ENCODE assay signal across 9 cellular contexts in genomic region chr1:201501812-201502510, GRCh38. TPM values are rescaled to one million over a fixed set of nuclear protein-coding genes. Genes with fewer than 3 reads are reported as not detected.
A peak's percentile ranks its signal among the peaks of the same experiment; 100 is the strongest.
DNase-seq lines count a peak whose midpoint lies in the region; ATAC-seq and TF ChIP-seq lines count a peak whose summit lies in the region.
"Had no signal": no experiment of that assay in that cellular context is flagged by ENCODE, and none has a peak within 500 bp of the region (broad histone marks: within the 10 kb centered on the region; RNA-seq: fewer than 3 reads in every experiment).

No MANE protein-coding gene starts in this region.

- TF ChIP-seq CTCF in ascending aorta (IDR thresholded peaks at IDR 0.05) (no peak), upper lobe of left lung (IDR thresholded peaks at IDR 0.05) (no peak)

- H3K27ac Mint-ChIP-seq in activated T-helper 1 cell treated with anti-CD3 and anti-CD28 coated beads, Interleukin-12 subunit alpha, Interleukin-12 subunit beta, Interleukin-2, Interleukin-4 antibody, amounts not matched to agents 30 ng/mL and 10 ng/mL and 1 ng/mL, durations not matched to agents 14 hours and 24 hours and 36 hours = no peak overlapping the region

- no peaks in the 10 kb centered on the region for H3K27me3 ChIP-seq in ascending aorta
- no peaks in the 10 kb centered on the region for H3K27me3 ChIP-seq in upper lobe of left lung

- H3K4me1 ChIP-seq in ascending aorta (peaks cover 39 to 64% of the 10 kb centered on the region in 2 donors), upper lobe of left lung (peaks cover 62 to 88% (median 72%) of the 10 kb centered on the region in 4 donors)

- DNase-seq in NCI-H345 (lab: John Stamatoyannopoulos, UW) (peak; percentile 41), NCI-H345 treated with DMSO at 0.1 percent for 48 hours (lab: John Stamatoyannopoulos, UW; ENCODE audit: unreplicated experiment) (no peak), ascending aorta (ENCODE audit: low spot score in 2 of 2) (no peak), mucosa of gallbladder (ENCODE audit: low spot score) (peak; percentile 65), upper lobe of left lung (peak in 1 of 2 donors; percentile 60), A172 (ENCODE audit: low spot score) (no peak)
- no peak for DNase-seq in activated effector memory CD4-positive, alpha-beta T cell treated with anti-CD3 and anti-CD28 coated beads, Interleukin-2, amount 50 U/mL, for 16 hours
- DNase-seq in activated T-helper 1 cell treated with anti-CD3 and anti-CD28 coated beads, Interleukin-12 subunit alpha, Interleukin-12 subunit beta, Interleukin-2, Interleukin-4 antibody, amounts not matched to agents 30 ng/mL and 10 ng/mL and 1 ng/mL, durations not matched to agents 14 hours and 24 hours and 36 hours (ENCODE audit: low spot score) = no peak

- H3K4me3 ChIP-seq in ascending aorta (peak overlapping the region; percentile 17 to 71), upper lobe of left lung (no peak overlapping the region)

- peaks cover 6% of the 10 kb centered on the region for H3K36me3 Mint-ChIP-seq in activated T-helper 1 cell treated with anti-CD3 and anti-CD28 coated beads, Interleukin-12 subunit alpha, Interleukin-12 subunit beta, Interleukin-2, Interleukin-4 antibody, amounts not matched to agents 30 ng/mL and 10 ng/mL and 1 ng/mL, durations not matched to agents 14 hours and 24 hours and 36 hours (ENCODE audit: low read depth)

- no peaks in the 10 kb centered on the region for H3K9me3 ChIP-seq in ascending aorta
- H3K9me3 ChIP-seq in upper lobe of left lung = no peaks in the 10 kb centered on the region

- H3K36me3 ChIP-seq in ascending aorta = peaks cover 7 to 30% of the 10 kb centered on the region in 2 donors
- H3K36me3 ChIP-seq in upper lobe of left lung = peaks cover 0 to 7% (median 3%) of the 10 kb centered on the region in 4 donors

- peak overlapping the region; percentile 93 to 99 for H3K27ac ChIP-seq in ascending aorta
- peak overlapping the region; percentile 88 to 94 (median 92) for H3K27ac ChIP-seq in upper lobe of left lung

- no peaks in the 10 kb centered on the region for H3K9me3 Mint-ChIP-seq in activated T-helper 1 cell treated with anti-CD3 and anti-CD28 coated beads, Interleukin-12 subunit alpha, Interleukin-12 subunit beta, Interleukin-2, Interleukin-4 antibody, amounts not matched to agents 30 ng/mL and 10 ng/mL and 1 ng/mL, durations not matched to agents 14 hours and 24 hours and 36 hours

- no peak for TF ChIP-seq EP300 in upper lobe of left lung (IDR thresholded peaks at IDR 0.05)

- H3K4me3 Mint-ChIP-seq in activated T-helper 1 cell treated with anti-CD3 and anti-CD28 coated beads, Interleukin-12 subunit alpha, Interleukin-12 subunit beta, Interleukin-2, Interleukin-4 antibody, amounts not matched to agents 30 ng/mL and 10 ng/mL and 1 ng/mL, durations not matched to agents 14 hours and 24 hours and 36 hours = no peak overlapping the region

- peaks cover 28% of the 10 kb centered on the region for H3K4me1 Mint-ChIP-seq in activated T-helper 1 cell treated with anti-CD3 and anti-CD28 coated beads, Interleukin-12 subunit alpha, Interleukin-12 subunit beta, Interleukin-2, Interleukin-4 antibody, amounts not matched to agents 30 ng/mL and 10 ng/mL and 1 ng/mL, durations not matched to agents 14 hours and 24 hours and 36 hours (ENCODE audit: low read depth)

- intact Hi-C loops in ascending aorta (cut with DNase I) = no loop called here
- intact Hi-C loops in activated T-helper 1 cell treated with anti-CD3 and anti-CD28 coated beads, Interleukin-12 subunit alpha, Interleukin-12 subunit beta, Interleukin-2, Interleukin-4 antibody, amounts not matched to agents 30 ng/mL and 10 ng/mL and 1 ng/mL, durations not matched to agents 14 hours and 24 hours and 36 hours (cut with micrococcal nuclease) = no loop called here

- no peaks in the 10 kb centered on the region for H3K27me3 Mint-ChIP-seq in activated T-helper 1 cell treated with anti-CD3 and anti-CD28 coated beads, Interleukin-12 subunit alpha, Interleukin-12 subunit beta, Interleukin-2, Interleukin-4 antibody, amounts not matched to agents 30 ng/mL and 10 ng/mL and 1 ng/mL, durations not matched to agents 14 hours and 24 hours and 36 hours (ENCODE audit: insufficient read depth)

- no peak for TF ChIP-seq POLR2A in upper lobe of left lung (IDR thresholded peaks at IDR 0.05)

- 70 to 74% methylated on average over 8 to 10 of the region's 10 CpGs for WGBS in upper lobe of left lung, 2 donors

- ATAC-seq in upper lobe of left lung (ENCODE audit: low FRiP score in 2 of 2) = no peak
- ATAC-seq: HCT116 had no signal

RNA-seq across cellular contexts. Expression of gene CSRP1, which starts 5.0 kb away (rescaled TPM):
- total RNA-seq in ascending aorta = 948 TPM
- total RNA-seq in mucosa of gallbladder = 524 TPM
- 100 to 1,000 TPM; 200 to 495 (median 327) TPM for total RNA-seq in upper lobe of left lung
- total RNA-seq in activated T-helper 1 cell treated with anti-CD3 and anti-CD28 coated beads, Interleukin-12 subunit alpha, Interleukin-12 subunit beta, Interleukin-2, Interleukin-4 antibody, amounts not matched to agents 30 ng/mL and 10 ng/mL and 1 ng/mL, durations not matched to agents 14 hours and 24 hours and 36 hours = 66.0 and 66.2 TPM in 2 replicates
- total RNA-seq in A172 (2014; rRNA removed; shearing (Covaris generic)) = 573 and 611 TPM in 2 replicates

RNA-seq across cellular contexts. Expression of gene PHLDA3, which starts 33.0 kb away (rescaled TPM):
- 111 TPM for total RNA-seq in ascending aorta
- 39.4 TPM for total RNA-seq in mucosa of gallbladder
- total RNA-seq in upper lobe of left lung = 100 to 1,000 TPM in 3 of 6 donors, 10 to 100 TPM in 3; 45.1 to 211 (median 88.1) TPM
- 16.6 and 17.3 TPM in 2 replicates for total RNA-seq in activated T-helper 1 cell treated with anti-CD3 and anti-CD28 coated beads, Interleukin-12 subunit alpha, Interleukin-12 subunit beta, Interleukin-2, Interleukin-4 antibody, amounts not matched to agents 30 ng/mL and 10 ng/mL and 1 ng/mL, durations not matched to agents 14 hours and 24 hours and 36 hours
- 96.2 and 133 TPM in 2 replicates for total RNA-seq in A172 (2014; rRNA removed; shearing (Covaris generic))

RNA-seq across cellular contexts. Expression of gene NAV1, which starts 37.0 kb away (rescaled TPM):
- total RNA-seq in ascending aorta = 131 TPM
- 22.0 TPM for total RNA-seq in mucosa of gallbladder
- total RNA-seq in upper lobe of left lung = 10 to 100 TPM; 15.2 to 41.0 (median 24.1) TPM
- total RNA-seq in activated T-helper 1 cell treated with anti-CD3 and anti-CD28 coated beads, Interleukin-12 subunit alpha, Interleukin-12 subunit beta, Interleukin-2, Interleukin-4 antibody, amounts not matched to agents 30 ng/mL and 10 ng/mL and 1 ng/mL, durations not matched to agents 14 hours and 24 hours and 36 hours = 0.83 and 1.6 TPM in 2 replicates
- 29.7 and 40.3 TPM in 2 replicates for total RNA-seq in A172 (2014; rRNA removed; shearing (Covaris generic))

Comparison
In these comparisons a context has a peak if more than half of its experiments do, and no peak if none do; other contexts are left out.
1. DNase-seq: peak in NCI-H345 (single experiment) and mucosa of gallbladder (single experiment); none in NCI-H345 treated with DMSO at 0.1 percent for 48 hours (single experiment), ascending aorta (0 of 2), activated effector memory CD4-positive, alpha-beta T cell treated with anti-CD3 and anti-CD28 coated beads, Interleukin-2, amount 50 U/mL, for 16 hours (single experiment), activated T-helper 1 cell treated with anti-CD3 and anti-CD28 coated beads, Interleukin-12 subunit alpha, Interleukin-12 subunit beta, Interleukin-2, Interleukin-4 antibody, amounts not matched to agents 30 ng/mL and 10 ng/mL and 1 ng/mL, durations not matched to agents 14 hours and 24 hours and 36 hours (single experiment) and A172 (single experiment).
2. H3K4me3 ChIP-seq: peak in ascending aorta (2 of 2); none in upper lobe of left lung (0 of 4).